Comparison of ENCODE assay signal across 1 cellular context in the genomic region with DNA sequence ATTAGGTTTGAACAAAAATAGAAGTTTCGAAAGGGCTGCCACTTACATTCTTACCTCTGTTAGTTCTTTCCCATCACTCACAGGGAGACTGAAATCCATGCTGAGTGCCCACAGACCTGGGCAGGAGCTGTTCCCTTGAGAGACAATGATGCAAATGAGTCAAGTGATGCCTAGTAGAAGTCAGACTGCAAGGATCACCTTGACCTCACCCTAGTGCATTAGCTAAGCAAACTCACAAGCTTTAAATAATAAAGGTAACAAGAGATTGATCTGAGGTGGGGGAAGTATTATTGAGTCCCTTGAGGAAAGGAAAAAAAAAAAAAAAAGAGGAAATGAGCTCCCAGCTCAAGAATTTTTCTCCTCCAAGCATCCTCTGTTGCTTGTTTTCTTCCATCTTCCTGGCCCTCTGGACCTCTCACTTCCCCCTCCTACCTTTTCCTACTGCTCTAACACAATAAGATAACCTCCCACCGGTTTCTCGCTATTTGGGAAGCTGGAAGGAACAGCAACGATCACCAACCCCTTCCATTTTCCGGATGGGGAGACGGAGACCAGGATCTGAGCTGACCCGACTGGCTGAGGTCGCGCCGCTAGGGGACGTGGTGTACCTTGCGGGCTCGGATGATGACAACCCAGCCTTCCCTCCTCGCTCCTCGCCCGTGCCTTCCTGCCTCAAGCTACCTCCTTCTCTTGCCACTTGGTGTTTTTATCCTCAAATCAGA.
TF ChIP-seq lines count a peak whose summit lies in the region.

No MANE protein-coding gene starts in this region.

TF ChIP-seq in HepG2, 621 proteins besides CTCF, POLR2A, EP300 and RAD21:
- TF ChIP-seq CHD2 (IDR thresholded peaks at IDR 0.05; ENCODE audit: low read depth, low read length) (no peak), ZNF629 (CRISPR knock-in tag; conservative IDR thresholded peaks at IDR 0.05) (peak; percentile 52; the same call in 1 of the 2 replicates), AHR (CRISPR knock-in tag; IDR thresholded peaks at IDR 0.05) (no peak), ZNF232 (CRISPR knock-in tag; IDR thresholded peaks at IDR 0.05; ENCODE audit: borderline replicate concordance) (no peak), RELA (CRISPR knock-in tag; IDR thresholded peaks at IDR 0.05) (no peak)
- TF ChIP-seq, protein P1, sequence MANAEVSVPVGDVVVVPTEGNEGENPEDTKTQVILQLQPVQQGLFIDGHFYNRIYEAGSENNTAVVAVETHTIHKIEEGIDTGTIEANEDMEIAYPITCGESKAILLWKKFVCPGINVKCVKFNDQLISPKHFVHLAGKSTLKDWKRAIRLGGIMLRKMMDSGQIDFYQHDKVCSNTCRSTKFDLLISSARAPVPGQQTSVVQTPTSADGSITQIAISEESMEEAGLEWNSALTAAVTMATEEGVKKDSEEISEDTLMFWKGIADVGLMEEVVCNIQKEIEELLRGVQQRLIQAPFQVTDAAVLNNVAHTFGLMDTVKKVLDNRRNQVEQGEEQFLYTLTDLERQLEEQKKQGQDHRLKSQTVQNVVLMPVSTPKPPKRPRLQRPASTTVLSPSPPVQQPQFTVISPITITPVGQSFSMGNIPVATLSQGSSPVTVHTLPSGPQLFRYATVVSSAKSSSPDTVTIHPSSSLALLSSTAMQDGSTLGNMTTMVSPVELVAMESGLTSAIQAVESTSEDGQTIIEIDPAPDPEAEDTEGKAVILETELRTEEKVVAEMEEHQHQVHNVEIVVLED (CRISPR knock-in tag; IDR thresholded peaks at IDR 0.05; ENCODE audit: borderline replicate concordance): no peak
